Comparison of ENCODE assay signal across 21 cellular contexts in genomic region chr15:70781236-70781635, GRCh38. TPM values are rescaled to one million over a fixed set of nuclear protein-coding genes. Genes with fewer than 3 reads are reported as not detected.
A peak's percentile ranks its signal among the peaks of the same experiment; 100 is the strongest.
DNase-seq lines count a peak whose midpoint lies in the region; ATAC-seq and TF ChIP-seq lines count a peak whose summit lies in the region.
"Had no signal": no experiment of that assay in that cellular context is flagged by ENCODE, and none has a peak within 500 bp of the region (broad histone marks: within the 10 kb centered on the region; RNA-seq: fewer than 3 reads in every experiment).

No MANE protein-coding gene starts in this region.

- no peak overlapping the region for H3K9ac ChIP-seq in endodermal cell (ENCODE audit: extremely low read depth, low read length, poor library complexity, severe bottlenecking)
- H3K9ac ChIP-seq in mesendoderm (ENCODE audit: low read length), result no peak overlapping the region
- H3K9ac ChIP-seq: GM23248 had no signal

- H4K5ac ChIP-seq in mesendoderm (ENCODE audit: low read length), result no peak overlapping the region

- H3K4me3 ChIP-seq in AG04450 (ENCODE audit: low read depth, low read length) (no peak overlapping the region), endodermal cell (ENCODE audit: low read length) (no peak overlapping the region), mesendoderm (ENCODE audit: low read length) (no peak overlapping the region)
- H3K4me3 ChIP-seq: cardiac muscle cell, GM23248, SK-N-MC, thyroid gland had no signal

- no peak for ATAC-seq in activated T-cell treated with anti-CD3 and anti-CD28 coated beads, Interleukin-2, amount 50 U/mL, for 72 hours (replicated peaks in 1 of 2)

- DNase-seq in AG04450 (ENCODE audit: low read depth, low spot score) (no peak), HT1080 (ENCODE audit: low read depth) (peak; percentile 47), endodermal cell (peak; percentile 55), mesendoderm (peak; percentile 85), mesenteric fat pad (ENCODE audit: low spot score) (no peak), AG08396 (ENCODE audit: low spot score) (no peak)
- no peak for DNase-seq in activated T-cell treated with anti-CD3 and anti-CD28 coated beads, Interleukin-2, amount 50 U/mL, for 72 hours
- DNase-seq in effector CD4-positive, alpha-beta T cell, result no peak
- DNase-seq: activated CD4-positive, alpha-beta memory T cell treated with anti-CD3 and anti-CD28 coated beads for 36 hours; activated CD4-positive, CD25-positive, alpha-beta regulatory T cell; activated gamma-delta T cell treated with Interleukin-2 at 50 U/mL for 16 hours; activated T-cell treated with anti-CD3 and anti-CD28 coated beads for 4 hours; GM23248; immature natural killer cell; stimulated activated CD4-positive, alpha-beta T cell treated with anti-CD3 and anti-CD28 coated beads, Interleukin-4, amount 100 ng/mL, for 4 hours; thyroid gland had no signal

- H2AK5ac ChIP-seq in mesendoderm (ENCODE audit: low read length), result no peak overlapping the region

- no peak overlapping the region for H3K56ac ChIP-seq in mesendoderm (ENCODE audit: low read length)

- WGBS in endodermal cell (ENCODE audit: insufficient coverage in 1 of 2, insufficient read length in 1 of 2), 2 experiments, result 91 to 92% methylated on average over 2 to 5 of the region's 5 CpGs
- WGBS in mesendoderm (ENCODE audit: extremely low coverage, insufficient coverage, low lambda C conversion rate), result no CpG with 5 or more reads among the region's 5 CpGs

- POLR2A ChIA-PET in AG04450 (lab: Yijun Ruan, JAX), result no interaction called here

- CTCF ChIA-PET in AG04450 (lab: Charles Lee), result no interaction called here

- no peak overlapping the region for H3K4ac ChIP-seq in mesendoderm (ENCODE audit: low read depth, low read length)

- H3K23ac ChIP-seq in mesendoderm (ENCODE audit: low read length), result no peak overlapping the region

- no peak overlapping the region for H2BK15ac ChIP-seq in mesendoderm (replicated peaks; ENCODE audit: low read depth)

- no peak overlapping the region for H3K27ac Mint-ChIP-seq in endodermal cell
- H3K27ac Mint-ChIP-seq in activated T-cell treated with anti-CD3 and anti-CD28 coated beads, Interleukin-2, amount 50 U/mL, for 72 hours, result no peak overlapping the region
- H3K27ac Mint-ChIP-seq: activated CD4-positive, alpha-beta memory T cell treated with anti-CD3 and anti-CD28 coated beads for 36 hours; dendritic cell treated with granulocyte-macrophage colony-stimulating factor and Interleukin-4, amounts not matched to agents 40 ng/mL and 50 ng/mL, for 4 days; immature natural killer cell; stimulated activated naive CD8-positive, alpha-beta T cell treated with anti-CD3 and anti-CD28 coated beads, Interleukin-15, Interleukin-2, amounts not matched to agents 100 ng/mL and 50 ng/mL, for 24 hours; T-helper 2 cell treated with Interferon-gamma antibody and Interleukin-4, amounts not matched to agents 5 μg/mL and 100 μg/mL, for 36 hours had no signal

- H2BK120ac ChIP-seq in mesendoderm (ENCODE audit: low read depth, low read length), result no peak overlapping the region

- no peak overlapping the region for H3K4me2 ChIP-seq in mesendoderm (ENCODE audit: low read length)

- H3K27me3 Mint-ChIP-seq in endodermal cell (ENCODE audit: insufficient read depth), result no peaks in the 10 kb centered on the region
- peaks cover 22% of the 10 kb centered on the region for H3K27me3 Mint-ChIP-seq in activated T-cell treated with anti-CD3 and anti-CD28 coated beads, Interleukin-2, amount 50 U/mL, for 72 hours (ENCODE audit: low read depth)

- H3K27ac ChIP-seq in AG04450 (ENCODE audit: low read depth, low read length) (peak overlapping the region; percentile 21), endodermal cell (ENCODE audit: low read depth, low read length) (no peak overlapping the region), mesendoderm (ENCODE audit: low read depth, low read length) (no peak overlapping the region)
- H3K27ac ChIP-seq: cardiac muscle cell, GM23248, SK-N-MC, thyroid gland had no signal

- no peak overlapping the region for H3K18ac ChIP-seq in mesendoderm (ENCODE audit: low read length)

- no peaks in the 10 kb centered on the region for H3K27me3 ChIP-seq in AG04450 (ENCODE audit: control insufficient read depth, insufficient read depth, low read length)
- no peaks in the 10 kb centered on the region for H3K27me3 ChIP-seq in endodermal cell (ENCODE audit: control insufficient read depth, insufficient read depth, low read length, poor library complexity, severe bottlenecking)
- no peaks in the 10 kb centered on the region for H3K27me3 ChIP-seq in mesendoderm (ENCODE audit: insufficient read depth, low read length, poor library complexity)
- H3K27me3 ChIP-seq: cardiac muscle cell, thyroid gland had no signal

- H3K36me3 Mint-ChIP-seq in endodermal cell (ENCODE audit: low read depth), result no peaks in the 10 kb centered on the region
- H3K36me3 Mint-ChIP-seq in activated T-cell treated with anti-CD3 and anti-CD28 coated beads, Interleukin-2, amount 50 U/mL, for 72 hours (ENCODE audit: insufficient read depth in 2 of 2), result no peaks in the 10 kb centered on the region
- H3K36me3 Mint-ChIP-seq: activated CD4-positive, alpha-beta memory T cell treated with anti-CD3 and anti-CD28 coated beads for 36 hours; immature natural killer cell had no signal

- H3K9me3 Mint-ChIP-seq in endodermal cell, result no peaks in the 10 kb centered on the region
- no peaks in the 10 kb centered on the region for H3K9me3 Mint-ChIP-seq in activated T-cell treated with anti-CD3 and anti-CD28 coated beads, Interleukin-2, amount 50 U/mL, for 72 hours
- H3K9me3 Mint-ChIP-seq: activated CD4-positive, alpha-beta memory T cell treated with anti-CD3 and anti-CD28 coated beads for 36 hours; immature natural killer cell; stimulated activated naive CD8-positive, alpha-beta T cell treated with anti-CD3 and anti-CD28 coated beads, Interleukin-15, Interleukin-2, amounts not matched to agents 100 ng/mL and 50 ng/mL, for 24 hours; T-helper 2 cell treated with Interferon-gamma antibody and Interleukin-4, amounts not matched to agents 5 μg/mL and 100 μg/mL, for 36 hours had no signal

- H3K9me3 ChIP-seq in AG04450 (ENCODE audit: control insufficient read depth, insufficient read depth, low read length) (no peaks in the 10 kb centered on the region), endodermal cell (ENCODE audit: control insufficient read depth, low read length) (no peaks in the 10 kb centered on the region)
- H3K9me3 ChIP-seq: thyroid gland had no signal

- H3K79me2 ChIP-seq in mesendoderm (ENCODE audit: control insufficient read depth, insufficient read depth, low read length), result no peaks in the 10 kb centered on the region

- TF ChIP-seq CTCF in AG04450 (IDR thresholded peaks at IDR 0.05; ENCODE audit: low read depth, low read length), result no peak
- no peak for TF ChIP-seq CTCF in endodermal cell (conservative IDR thresholded peaks at IDR 0.05)

- no peak overlapping the region for H3K4me3 Mint-ChIP-seq in endodermal cell
- H3K4me3 Mint-ChIP-seq in activated T-cell treated with anti-CD3 and anti-CD28 coated beads, Interleukin-2, amount 50 U/mL, for 72 hours, result no peak overlapping the region
- H3K4me3 Mint-ChIP-seq: activated CD4-positive, alpha-beta memory T cell treated with anti-CD3 and anti-CD28 coated beads for 36 hours; dendritic cell treated with granulocyte-macrophage colony-stimulating factor and Interleukin-4, amounts not matched to agents 40 ng/mL and 50 ng/mL, for 4 days; immature natural killer cell; stimulated activated naive CD8-positive, alpha-beta T cell treated with anti-CD3 and anti-CD28 coated beads, Interleukin-15, Interleukin-2, amounts not matched to agents 100 ng/mL and 50 ng/mL, for 24 hours; T-helper 2 cell treated with Interferon-gamma antibody and Interleukin-4, amounts not matched to agents 5 μg/mL and 100 μg/mL, for 36 hours had no signal

- H3K4me1 ChIP-seq in endodermal cell (ENCODE audit: control insufficient read depth, insufficient read depth, low read length), result no peaks in the 10 kb centered on the region
- H3K4me1 ChIP-seq in mesendoderm (ENCODE audit: control insufficient read depth, low read depth, low read length), result peaks cover 8% of the 10 kb centered on the region
- H3K4me1 ChIP-seq: thyroid gland had no signal

- peaks cover 11% of the 10 kb centered on the region for H3K4me1 Mint-ChIP-seq in endodermal cell
- H3K4me1 Mint-ChIP-seq in activated T-cell treated with anti-CD3 and anti-CD28 coated beads, Interleukin-2, amount 50 U/mL, for 72 hours (ENCODE audit: low read depth), result no peaks in the 10 kb centered on the region

- no peak overlapping the region for H2BK5ac ChIP-seq in mesendoderm (ENCODE audit: low read length)

- H3K36me3 ChIP-seq in endodermal cell (ENCODE audit: control insufficient read depth, insufficient read depth, low read length) (no peaks in the 10 kb centered on the region), mesendoderm (ENCODE audit: control insufficient read depth, insufficient read depth, low read length) (no peaks in the 10 kb centered on the region)
- H3K36me3 ChIP-seq: cardiac muscle cell, thyroid gland had no signal

- H3K79me1 ChIP-seq in mesendoderm (ENCODE audit: low read length), result no peaks in the 10 kb centered on the region

- no peak overlapping the region for H4K8ac ChIP-seq in mesendoderm (ENCODE audit: low read depth, low read length)

RNA-seq across cellular contexts. Expression of gene UACA, which starts 17.9 kb away (rescaled TPM):
- polyA plus RNA-seq in AG04450 (2011; rRNA removed), result 133 and 134 TPM in 2 replicates
- polyA minus RNA-seq in AG04450 (2011; rRNA and poly(A)+ RNA removed), result 462 and 501 TPM in 2 replicates
- 38.9 and 56.1 TPM in 2 replicates for total RNA-seq in HT1080 (2014; rRNA removed; shearing (Covaris generic))
- 30.4 and 40.3 TPM in 2 replicates for polyA plus RNA-seq in HT1080 (2015; cell fraction: cytosol; rRNA removed)
- 211 and 226 TPM in 2 replicates for polyA plus RNA-seq in HT1080 (2015; cell fraction: nucleus; rRNA removed)
- total RNA-seq in endodermal cell (10 to 100 TPM; 49.7 to 67.1 TPM), mesenteric fat pad (55.9 TPM)
- polyA plus RNA-seq in endodermal cell (2013, experiment 1 of 2), result 40.9 TPM
- polyA plus RNA-seq in endodermal cell (2013, experiment 2 of 2), result 41.7 TPM
- 19.1 TPM for polyA plus RNA-seq in mesendoderm (2013, experiment 1 of 2)
- 18.8 TPM for polyA plus RNA-seq in mesendoderm (2013, experiment 2 of 2)
- 1 to 10 TPM; 1.9 to 2.0 TPM for total RNA-seq in activated T-cell treated with anti-CD3 and anti-CD28 coated beads, Interleukin-2, amount 50 U/mL, for 72 hours

Comparison
In these comparisons a context has a peak if more than half of its experiments do, and no peak if none do; other contexts are left out.
1. DNase-seq: peak in HT1080 (single experiment), endodermal cell (single experiment) and mesendoderm (single experiment); none in AG04450 (single experiment), mesenteric fat pad (single experiment), activated T-cell treated with anti-CD3 and anti-CD28 coated beads, Interleukin-2, amount 50 U/mL, for 72 hours (0 of 2), effector CD4-positive, alpha-beta T cell (single experiment) and AG08396 (single experiment).
2. RNA of gene UACA, which starts 17.9 kb away (total RNA-seq): 49.7 to 67.1 TPM in endodermal cell, 38.9 to 56.1 TPM in HT1080 and 55.9 TPM in mesenteric fat pad (single experiment); 1.9 to 2.0 TPM in activated T-cell treated with anti-CD3 and anti-CD28 coated beads, Interleukin-2, amount 50 U/mL, for 72 hours; every median in the first group is over 10 times any median in the second.